ENCODE assay signal across 29 cellular contexts in the genomic region with DNA sequence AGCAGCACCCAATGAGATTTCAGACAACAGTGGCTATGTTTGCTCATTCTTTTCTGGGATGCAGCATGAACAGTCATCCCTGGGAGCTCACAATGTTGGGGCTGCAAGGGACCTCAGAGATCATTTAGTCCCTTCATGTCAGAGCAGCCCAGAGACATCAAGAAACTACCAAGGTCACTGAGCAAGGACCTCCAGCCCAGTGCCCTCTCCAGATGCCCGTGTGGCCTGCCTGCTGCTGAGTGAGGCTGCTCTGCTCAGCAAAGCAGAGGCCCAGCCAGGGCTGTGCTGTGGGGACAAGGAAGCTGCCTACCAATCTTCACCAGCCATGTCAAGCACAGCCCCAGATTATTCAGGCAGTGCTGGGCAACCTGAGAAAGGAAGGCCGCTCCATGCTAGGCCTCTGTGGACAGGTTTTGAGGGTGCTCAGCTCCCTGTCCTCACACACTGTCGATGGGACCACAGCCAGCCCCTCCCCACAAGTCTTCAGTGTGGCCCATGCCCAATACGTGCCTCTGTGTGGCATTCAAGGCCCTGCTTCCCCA.
DNase-seq lines count a peak whose midpoint lies in the region; ATAC-seq, FAIRE-seq and TF ChIP-seq lines count a peak whose summit lies in the region.
"Had no signal": no experiment of that assay in that cellular context is flagged by ENCODE, and none has a peak within 500 bp of the region (broad histone marks: within the 10 kb centered on the region; RNA-seq: fewer than 3 reads in every experiment).

No MANE protein-coding gene starts in this region.

- ATAC-seq in Right ventricle myocardium superior (ENCODE audit: poor library complexity) (no peak), HepG2 (no peak), GM18505 (IDR thresholded peaks at IDR 0.05; ENCODE audit: unreplicated experiment) (no peak)
- ATAC-seq: stimulated activated naive CD8-positive, alpha-beta T cell treated with anti-CD3 and anti-CD28 coated beads, Interleukin-15, Interleukin-2, amounts not matched to agents 100 U/mL and 50 U/mL, for 24 hours had no signal

- H3K27me3 Mint-ChIP-seq in T-helper 2 cell treated with Interferon-gamma antibody and Interleukin-4, amounts not matched to agents 5 μg/mL and 100 μg/mL, for 36 hours (ENCODE audit: low read depth) = no peaks in the 10 kb centered on the region
- H3K27me3 Mint-ChIP-seq: memory B cell had no signal

- H3K9me3 ChIP-seq in right atrium auricular region (no peaks in the 10 kb centered on the region), HepG2 (ENCODE audit: low read length) (no peaks in the 10 kb centered on the region), vagina (no peaks in the 10 kb centered on the region)
- H3K9me3 ChIP-seq: esophagus squamous epithelium, ovary, SK-N-SH had no signal

- no peak overlapping the region for H3K4me3 Mint-ChIP-seq in T-helper 2 cell treated with Interferon-gamma antibody and Interleukin-4, amounts not matched to agents 5 μg/mL and 100 μg/mL, for 36 hours
- H3K4me3 Mint-ChIP-seq: CD14-positive monocyte; dendritic cell treated with granulocyte-macrophage colony-stimulating factor and Interleukin-4, amounts not matched to agents 40 ng/mL and 50 ng/mL, for 4 days; memory B cell; nephron progenitor cell had no signal

- CTCF ChIA-PET in HepG2 (lab: Yijun Ruan, JAX; ENCODE audit: low intra/inter-chr PET ratio, low total read pairs) = interaction anchor here (1.0 to 2.5 kb wide), 3 partner anchors 100 to 121 kb away, joined by 3 to 15 read pairs (median 5); a partner anchor contains a TSS

- H3K4me3 ChIP-seq in right atrium auricular region = no peak overlapping the region
- H3K4me3 ChIP-seq in HepG2 (replicated peaks in 1 of 3; ENCODE audit: insufficient read depth in 1 of 3, low read depth in 2 of 3, low read length in 3 of 3) = no peak overlapping the region
- no peak overlapping the region for H3K4me3 ChIP-seq in vagina
- H3K4me3 ChIP-seq: esophagus squamous epithelium, ovary had no signal

- no peak for DNase-seq in T-helper 2 cell treated with Interferon-gamma antibody and Interleukin-4, amounts not matched to agents 5 μg/mL and 100 μg/mL, for 36 hours (ENCODE audit: low spot score)
- no peak for DNase-seq in T-helper 2 cell
- DNase-seq in right atrium auricular region (ENCODE audit: low spot score) = peak; percentile 50
- DNase-seq in Right ventricle myocardium superior = no peak
- no peak for DNase-seq in HepG2 (ENCODE audit: low spot score)
- DNase-seq in vagina (ENCODE audit: extremely low spot score in 2 of 2) = peak; percentile 49 to 67
- DNase-seq in GM10266 (ENCODE audit: extremely low spot score) = no peak
- DNase-seq: activated CD4-positive, alpha-beta T cell treated with anti-CD3 and anti-CD28 coated beads for 1 hour; activated naive CD4-positive, alpha-beta T cell treated with Interleukin-2 at 50 U/mL for 16 hours; DMS79; esophagus squamous epithelium; kidney glomerular epithelial cell; NCI-H1105 treated with DMSO at 0.1 percent for 48 hours; NCI-H187 treated with DMSO at 0.1 percent for 48 hours; NCI-H2171 treated with DMSO at 0.1 percent for 48 hours; NCI-H510A; nephron progenitor cell; ovary; retina; SK-N-SH; small intestine; stimulated activated naive CD8-positive, alpha-beta T cell treated with anti-CD3 and anti-CD28 coated beads, Interleukin-15, Interleukin-2, amounts not matched to agents 100 U/mL and 50 U/mL, for 24 hours had no signal

- WGBS in HepG2 (ENCODE audit: low lambda C conversion rate) = 13% methylated on average over 3 of the region's 4 CpGs

- in situ Hi-C loops in HepG2 (cut with HindIII; ENCODE audit: extremely low pct_ligation_motif_present, low pct_unique_long_range_greater_than_20kb) = loop anchor here (5.0 kb wide), 1 partner anchor 106 kb away; no protein-coding TSS in a partner anchor

- POLR2A ChIA-PET in HepG2 (lab: Yijun Ruan, JAX) = no interaction called here

- BruUV-seq in HepG2 (replicated peaks; lab: Mats Ljungman, UMichigan) = no TSS peak

- no peaks in the 10 kb centered on the region for H3K9me3 Mint-ChIP-seq in T-helper 2 cell treated with Interferon-gamma antibody and Interleukin-4, amounts not matched to agents 5 μg/mL and 100 μg/mL, for 36 hours
- H3K9me3 Mint-ChIP-seq: CD14-positive monocyte; dendritic cell treated with granulocyte-macrophage colony-stimulating factor and Interleukin-4, amounts not matched to agents 40 ng/mL and 50 ng/mL, for 4 days; memory B cell; nephron progenitor cell had no signal

- no peak for FAIRE-seq in HepG2 (lab: Jason Lieb, UNC)
- FAIRE-seq: G401.6, small intestine had no signal

- H3K36me3 ChIP-seq in right atrium auricular region (no peaks in the 10 kb centered on the region), HepG2 (replicated peaks in 1 of 2; ENCODE audit: control insufficient read depth in 1 of 2, insufficient read depth in 2 of 2, low read length in 2 of 2) (no peaks in the 10 kb centered on the region), vagina (no peaks in the 10 kb centered on the region)
- H3K36me3 ChIP-seq: esophagus squamous epithelium, ovary had no signal

- no peak for TF ChIP-seq RAD21 in HepG2 (CRISPR knock-in tag; IDR thresholded peaks at IDR 0.05)

- H3K36me3 Mint-ChIP-seq in T-helper 2 cell treated with Interferon-gamma antibody and Interleukin-4, amounts not matched to agents 5 μg/mL and 100 μg/mL, for 36 hours (ENCODE audit: low read depth) = no peaks in the 10 kb centered on the region
- H3K36me3 Mint-ChIP-seq: CD14-positive monocyte, memory B cell had no signal

- TF ChIP-seq CTCF in right atrium auricular region (IDR thresholded peaks at IDR 0.05) = no peak
- TF ChIP-seq CTCF in HepG2 (CRISPR knock-in tag; IDR thresholded peaks at IDR 0.05) = no peak
- no peak for TF ChIP-seq CTCF in vagina (IDR thresholded peaks at IDR 0.05)
- TF ChIP-seq CTCF in GM10266 (IDR thresholded peaks at IDR 0.05; ENCODE audit: control insufficient read depth, insufficient read depth, low read depth, missing control alignments) = no peak

- H3K4me2 ChIP-seq in HepG2 (ENCODE audit: low read depth, low read length) = 0 out of 2 replicates have a peak overlapping the region, but pooled peaks have one; percentile 96
- H3K4me2 ChIP-seq: SK-N-SH had no signal

- no peaks in the 10 kb centered on the region for H4K20me1 ChIP-seq in HepG2 (ENCODE audit: insufficient read depth, low read length)

- H3K4me1 ChIP-seq in right atrium auricular region (peaks cover 0 to 35% of the 10 kb centered on the region in 2 donors), HepG2 (ENCODE audit: insufficient read depth, low read length) (peaks cover 36% of the 10 kb centered on the region), vagina (peaks cover 28% of the 10 kb centered on the region)

- H3K9ac ChIP-seq in HepG2 (ENCODE audit: insufficient read depth, low read depth, low read length) = no peak overlapping the region
- H3K9ac ChIP-seq: SK-N-SH had no signal

- no peaks in the 10 kb centered on the region for H3K27me3 ChIP-seq in right atrium auricular region
- H3K27me3 ChIP-seq in HepG2 (ENCODE audit: control insufficient read depth in 1 of 2, insufficient read depth in 2 of 2, low read length in 2 of 2) = no peaks in the 10 kb centered on the region
- H3K27me3 ChIP-seq in vagina = no peaks in the 10 kb centered on the region
- H3K27me3 ChIP-seq: esophagus squamous epithelium, foreskin keratinocyte, ovary had no signal

- no peak for TF ChIP-seq EP300 in HepG2 (IDR thresholded peaks at IDR 0.05; ENCODE audit: low read depth in 2 of 2, low read length in 2 of 2)
- TF ChIP-seq EP300 in HepG2 (CRISPR knock-in tag; IDR thresholded peaks at IDR 0.05; ENCODE audit: borderline replicate concordance) = no peak

- peaks cover 15% of the 10 kb centered on the region for H3K4me1 Mint-ChIP-seq in T-helper 2 cell treated with Interferon-gamma antibody and Interleukin-4, amounts not matched to agents 5 μg/mL and 100 μg/mL, for 36 hours (ENCODE audit: low read depth)

- H2AFZ ChIP-seq in HepG2 (ENCODE audit: low read length) = no peak overlapping the region

- intact Hi-C loops in Right ventricle myocardium superior (cut with DNase I) = loop anchor here (10.0 kb wide), 1 partner anchor 98 kb away; a partner anchor contains a TSS
- intact Hi-C loops in HepG2 (cut with micrococcal nuclease; ENCODE audit: unreplicated experiment) = loop anchor here (5.0 kb wide), 1 partner anchor 121 kb away; no protein-coding TSS in a partner anchor
- intact Hi-C loops in vagina (cut with DNase I) = no loop called here

- H3K79me2 ChIP-seq in HepG2 (ENCODE audit: insufficient read depth, low read length) = no peaks in the 10 kb centered on the region

- TF ChIP-seq POLR2A in HepG2 (IDR thresholded peaks at IDR 0.05; ENCODE audit: insufficient read depth in 1 of 2, low read depth in 2 of 2, low read length in 2 of 2) = no peak
- TF ChIP-seq POLR2A in vagina (IDR thresholded peaks at IDR 0.05) = no peak
- no peak for TF ChIP-seq POLR2A in GM18505 (IDR thresholded peaks at IDR 0.05; ENCODE audit: borderline replicate concordance, extremely low read depth, insufficient read depth, insufficient read length)

- H3K27ac Mint-ChIP-seq in T-helper 2 cell treated with Interferon-gamma antibody and Interleukin-4, amounts not matched to agents 5 μg/mL and 100 μg/mL, for 36 hours = peak overlapping the region; percentile 5
- H3K27ac Mint-ChIP-seq: dendritic cell treated with granulocyte-macrophage colony-stimulating factor and Interleukin-4, amounts not matched to agents 40 ng/mL and 50 ng/mL, for 4 days; memory B cell; nephron progenitor cell had no signal

- H3K27ac ChIP-seq in right atrium auricular region (peak overlapping the region; percentile 45 to 49), HepG2 (ENCODE audit: extremely low read length, insufficient read depth, low read length) (no peak overlapping the region), vagina (no peak overlapping the region)
- H3K27ac ChIP-seq: 22Rv1, foreskin keratinocyte, ovary had no signal

TF ChIP-seq in HepG2, 621 proteins besides CTCF, POLR2A, EP300 and RAD21 (continues in another document):
- TF ChIP-seq ZNF235 (CRISPR knock-in tag; IDR thresholded peaks at IDR 0.05; ENCODE audit: borderline replicate concordance) = no peak
- TF ChIP-seq, protein P1, sequence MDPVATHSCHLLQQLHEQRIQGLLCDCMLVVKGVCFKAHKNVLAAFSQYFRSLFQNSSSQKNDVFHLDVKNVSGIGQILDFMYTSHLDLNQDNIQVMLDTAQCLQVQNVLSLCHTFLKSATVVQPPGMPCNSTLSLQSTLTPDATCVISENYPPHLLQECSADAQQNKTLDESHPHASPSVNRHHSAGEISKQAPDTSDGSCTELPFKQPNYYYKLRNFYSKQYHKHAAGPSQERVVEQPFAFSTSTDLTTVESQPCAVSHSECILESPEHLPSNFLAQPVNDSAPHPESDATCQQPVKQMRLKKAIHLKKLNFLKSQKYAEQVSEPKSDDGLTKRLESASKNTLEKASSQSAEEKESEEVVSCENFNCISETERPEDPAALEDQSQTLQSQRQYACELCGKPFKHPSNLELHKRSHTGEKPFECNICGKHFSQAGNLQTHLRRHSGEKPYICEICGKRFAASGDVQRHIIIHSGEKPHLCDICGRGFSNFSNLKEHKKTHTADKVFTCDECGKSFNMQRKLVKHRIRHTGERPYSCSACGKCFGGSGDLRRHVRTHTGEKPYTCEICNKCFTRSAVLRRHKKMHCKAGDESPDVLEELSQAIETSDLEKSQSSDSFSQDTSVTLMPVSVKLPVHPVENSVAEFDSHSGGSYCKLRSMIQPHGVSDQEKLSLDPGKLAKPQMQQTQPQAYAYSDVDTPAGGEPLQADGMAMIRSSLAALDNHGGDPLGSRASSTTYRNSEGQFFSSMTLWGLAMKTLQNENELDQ (CRISPR knock-in tag; IDR thresholded peaks at IDR 0.05; ENCODE audit: borderline replicate concordance) = no peak

Comparison
In these comparisons a context has a peak if more than half of its experiments do, and no peak if none do; other contexts are left out.
1. DNase-seq: peak in right atrium auricular region (single experiment) and vagina (2 of 2); none in T-helper 2 cell treated with Interferon-gamma antibody and Interleukin-4, amounts not matched to agents 5 μg/mL and 100 μg/mL, for 36 hours (single experiment), T-helper 2 cell (0 of 5), Right ventricle myocardium superior (single experiment), HepG2 (single experiment) and GM10266 (single experiment).
2. H3K27ac ChIP-seq: peak in right atrium auricular region (2 of 2); none in HepG2 (single experiment) and vagina (single experiment).